In the genomic region with DNA sequence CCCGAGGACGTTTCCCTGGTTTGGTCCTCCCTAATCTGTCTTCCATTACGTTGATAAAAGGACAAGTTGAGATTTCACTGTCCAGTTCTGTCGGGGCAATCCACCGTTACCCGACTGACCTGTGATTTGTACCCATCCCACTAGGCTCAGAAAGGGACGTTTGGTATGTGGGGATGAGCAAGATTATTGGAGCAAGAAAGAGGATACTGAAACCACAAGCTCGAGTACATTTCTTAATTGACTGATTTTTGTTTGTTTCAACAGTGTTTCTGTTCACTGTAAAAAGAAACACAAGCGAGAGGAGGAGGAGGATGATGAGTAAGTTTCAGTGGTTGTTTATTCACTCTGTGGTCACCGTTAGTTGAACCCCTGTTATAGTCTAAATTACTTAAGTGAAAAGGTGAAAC, we compare ENCODE assay signal across 8 cellular contexts. TPM values are rescaled to one million over a fixed set of nuclear protein-coding genes. Genes with fewer than 3 reads are reported as not detected.
DNase-seq lines count a peak whose midpoint lies in the region; ATAC-seq, FAIRE-seq and TF ChIP-seq lines count a peak whose summit lies in the region.

No MANE protein-coding gene starts in this region.

- peak overlapping the region; percentile 86 for H3K4me2 ChIP-seq in osteoblast (ENCODE audit: insufficient read depth, low read length)

- H3K4me3 ChIP-seq in epithelial cell of proximal tubule (ENCODE audit: low read depth, low read length) (peak overlapping the region; percentile 96), osteoblast (ENCODE audit: insufficient read depth, low read length) (peak overlapping the region; percentile 98)

- peaks cover 24% of the 10 kb centered on the region for H3K36me3 ChIP-seq in osteoblast (ENCODE audit: insufficient read depth, low read length)

- DNase-seq in RCC 7860 (ENCODE audit: low spot score) = peak; percentile 55
- DNase-seq in epithelial cell of proximal tubule (ENCODE audit: low read depth) = peak; percentile 43
- peak; percentile 93 for DNase-seq in osteoblast (ENCODE audit: insufficient read length, low spot score, missing footprints)
- DNase-seq in amygdala (lab: John Stamatoyannopoulos, UW) = no peak
- no peak for DNase-seq in activated effector memory CD4-positive, alpha-beta T cell treated with Interleukin-2 at 50 U/mL for 16 hours
- DNase-seq in COLO829 (ENCODE audit: low spot score) = no peak

- FAIRE-seq in RCC 7860 (lab: Jason Lieb, UNC) = peak; percentile 70

- peak overlapping the region; percentile 72 for H2AFZ ChIP-seq in osteoblast (ENCODE audit: low read length)

- no peak for TF ChIP-seq CTCF in epithelial cell of proximal tubule (conservative IDR thresholded peaks at IDR 0.05; ENCODE audit: low read depth, low read length)
- TF ChIP-seq CTCF in osteoblast (IDR thresholded peaks at IDR 0.05; ENCODE audit: extremely low read depth, low read depth, low read length) = no peak

- peaks cover 9% of the 10 kb centered on the region for H4K20me1 ChIP-seq in osteoblast (ENCODE audit: insufficient read depth, low read length)

- H3K27ac ChIP-seq in osteoblast (ENCODE audit: low read depth, low read length) = peak overlapping the region; percentile 83

- H3K27me3 ChIP-seq in osteoblast (ENCODE audit: insufficient read depth, low read length) = no peaks in the 10 kb centered on the region

- peaks cover 9% of the 10 kb centered on the region for H3K4me1 ChIP-seq in osteoblast (ENCODE audit: insufficient read depth, low read length)

- peaks cover 53% of the 10 kb centered on the region for H3K79me2 ChIP-seq in osteoblast (ENCODE audit: insufficient read depth, low read length)

- ATAC-seq in GM18520 (IDR thresholded peaks at IDR 0.05; ENCODE audit: unreplicated experiment) (peak; percentile 18), HG02678 (IDR thresholded peaks at IDR 0.05; ENCODE audit: unreplicated experiment) (peak; percentile 22)

- no peaks in the 10 kb centered on the region for H3K9me3 ChIP-seq in osteoblast (ENCODE audit: low read depth, low read length)

RNA-seq across cellular contexts. Expression of a gene that starts 1.0 kb away (rescaled TPM):
- total RNA-seq in epithelial cell of proximal tubule (17.1 and 20.9 TPM in 2 replicates), osteoblast (25.9 and 28.6 TPM in 2 replicates)

RNA-seq across cellular contexts. Expression of a gene that starts 26.9 kb away (rescaled TPM):
- total RNA-seq in epithelial cell of proximal tubule = 147 and 153 TPM in 2 replicates
- total RNA-seq in osteoblast = 199 and 219 TPM in 2 replicates

RNA-seq across cellular contexts. Expression of a gene that starts 31.6 kb away (rescaled TPM):
- total RNA-seq in epithelial cell of proximal tubule (19.7 and 28.3 TPM in 2 replicates), osteoblast (13.0 and 16.8 TPM in 2 replicates)

RNA-seq across cellular contexts. Expression of a gene that starts 31.8 kb away (rescaled TPM):
- total RNA-seq in epithelial cell of proximal tubule (13.1 and 19.9 TPM in 2 replicates), osteoblast (10.0 and 13.4 TPM in 2 replicates)

Comparison
In these comparisons a context has a peak if more than half of its experiments do, and no peak if none do; other contexts are left out.
1. DNase-seq: peak in RCC 7860 (single experiment), epithelial cell of proximal tubule (single experiment) and osteoblast (single experiment); none in amygdala (0 of 56), activated effector memory CD4-positive, alpha-beta T cell treated with Interleukin-2 at 50 U/mL for 16 hours (single experiment) and COLO829 (single experiment).